Comparison of ENCODE assay signal across 8 cellular contexts in the genomic region with DNA sequence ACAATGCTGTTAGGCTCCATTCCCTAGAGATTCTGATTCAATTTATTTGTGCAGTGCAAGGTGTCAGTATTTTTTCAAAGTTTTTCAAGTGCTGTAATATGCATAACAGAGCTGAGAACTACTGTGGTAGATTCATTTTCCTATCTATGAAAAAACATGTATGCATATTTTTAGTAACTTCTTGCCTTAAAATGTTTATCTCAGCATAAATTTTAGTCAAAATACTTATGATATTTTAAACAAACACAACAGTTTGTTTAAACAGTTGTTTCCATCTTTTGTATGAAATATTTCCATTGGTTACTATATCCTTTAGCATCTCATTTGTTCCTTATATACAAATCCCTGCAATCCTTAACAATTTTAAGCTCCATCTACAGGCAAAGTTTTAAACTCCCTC.
"Had no signal": no experiment of that assay in that cellular context is flagged by ENCODE, and none has a peak within 500 bp of the region (broad histone marks: within the 10 kb centered on the region; RNA-seq: fewer than 3 reads in every experiment).

No MANE protein-coding gene starts in this region.

- ATAC-seq: GM23338 had no signal

- H3K9ac ChIP-seq: KMS-11 had no signal

- H2AFZ ChIP-seq: GM23338 had no signal

- FAIRE-seq: H1, H54, HTR-8/SVneo had no signal

- H3K9me3 Mint-ChIP-seq: GM23338 had no signal

- DNase-seq: H9, HCEC 1CT, KBM-7 had no signal

- H3K4me3 Mint-ChIP-seq: GM23338, H9 had no signal

- H3K27ac Mint-ChIP-seq: GM23338, H9 had no signal

- H3K27ac ChIP-seq: KMS-11 had no signal

- H3K4me1 Mint-ChIP-seq: GM23338, H9 had no signal

- H3K4me3 ChIP-seq: GM23338 had no signal

- H3K4me2 ChIP-seq: GM23338, KMS-11 had no signal
